11 cellular contexts compared by ENCODE assay signal in genomic region chr7:139726485-139726869, GRCh38. TPM values are rescaled to one million over a fixed set of nuclear protein-coding genes. Genes with fewer than 3 reads are reported as not detected.
DNase-seq lines count a peak whose midpoint lies in the region; ATAC-seq and TF ChIP-seq lines count a peak whose summit lies in the region.
"Had no signal": no experiment of that assay in that cellular context is flagged by ENCODE, and none has a peak within 500 bp of the region (broad histone marks: within the 10 kb centered on the region; RNA-seq: fewer than 3 reads in every experiment).

No MANE protein-coding gene starts in this region.

- H3K27me3 Mint-ChIP-seq in dendritic cell treated with granulocyte-macrophage colony-stimulating factor and Interleukin-4, amounts not matched to agents 40 ng/mL and 50 ng/mL, for 4 days = no peaks in the 10 kb centered on the region
- no peaks in the 10 kb centered on the region for H3K27me3 Mint-ChIP-seq in nephron progenitor cell (ENCODE audit: low read depth, poor library complexity)

- TF ChIP-seq POLR2A in NB4 (IDR thresholded peaks at IDR 0.05; ENCODE audit: extremely low read depth, insufficient read length) = no peak

- peak overlapping the region in 1 of 11 experiments; percentile 46; a peak in 1 of 22 replicates for H3K9ac ChIP-seq in BLaER1 treated with 17β-estradiol and CSF1 and Interleukin-3, amounts not matched to agents 10 nM and 100 nM

- H3K36me3 ChIP-seq in BLaER1 treated with 17β-estradiol and CSF1 and Interleukin-3, amounts not matched to agents 10 nM and 100 nM = peaks cover 13 to 62% (median 31%) of the 10 kb centered on the region in 11 experiments; a peak in 21 of 22 replicates

- H3K27me3 ChIP-seq in BLaER1 treated with 17β-estradiol and CSF1 and Interleukin-3, amounts not matched to agents 10 nM and 100 nM = no peaks in the 10 kb centered on the region

- H3K4me3 Mint-ChIP-seq in dendritic cell treated with granulocyte-macrophage colony-stimulating factor and Interleukin-4, amounts not matched to agents 40 ng/mL and 50 ng/mL, for 4 days = peak overlapping the region; percentile 27
- H3K4me3 Mint-ChIP-seq in nephron progenitor cell = no peak overlapping the region

- H3K4me2 ChIP-seq in BLaER1 treated with 17β-estradiol and CSF1 and Interleukin-3, amounts not matched to agents 10 nM and 100 nM = peak overlapping the region; percentile 40 to 70 (median 59)

- H3K4me1 ChIP-seq in BLaER1 treated with 17β-estradiol and CSF1 and Interleukin-3, amounts not matched to agents 10 nM and 100 nM = peaks cover 46 to 80% (median 61%) of the 10 kb centered on the region in 10 experiments

- TF ChIP-seq CTCF in NB4 (IDR thresholded peaks at IDR 0.05; ENCODE audit: low read depth, low read length) (no peak), nephron progenitor cell (IDR thresholded peaks at IDR 0.05) (no peak)

- intact Hi-C loops in dendritic cell treated with granulocyte-macrophage colony-stimulating factor and Interleukin-4, amounts not matched to agents 40 ng/mL and 50 ng/mL, for 4 days (cut with micrococcal nuclease) = loop anchor here (10.0 kb wide), 1 partner anchor 82 kb away; no protein-coding TSS in a partner anchor

- peaks cover 6% of the 10 kb centered on the region for H3K36me3 Mint-ChIP-seq in dendritic cell treated with granulocyte-macrophage colony-stimulating factor and Interleukin-4, amounts not matched to agents 40 ng/mL and 50 ng/mL, for 4 days (ENCODE audit: low read depth)
- peaks cover 52% of the 10 kb centered on the region for H3K36me3 Mint-ChIP-seq in nephron progenitor cell (ENCODE audit: low read depth)

- ATAC-seq in GM21381 (IDR thresholded peaks at IDR 0.05; ENCODE audit: unreplicated experiment) = no peak

- peaks cover 8 to 100% (median 47%) of the 10 kb centered on the region in 11 experiments for H4K20me1 ChIP-seq in BLaER1 treated with 17β-estradiol and CSF1 and Interleukin-3, amounts not matched to agents 10 nM and 100 nM

- H3K9me3 ChIP-seq in BLaER1 treated with 17β-estradiol and CSF1 and Interleukin-3, amounts not matched to agents 10 nM and 100 nM (replicated peaks in 1 of 11) = peaks cover 0 to 17% (median 7%) of the 10 kb centered on the region in 11 experiments; a peak in 8 of 22 replicates

- peaks cover 44% of the 10 kb centered on the region for H3K4me1 Mint-ChIP-seq in dendritic cell treated with granulocyte-macrophage colony-stimulating factor and Interleukin-4, amounts not matched to agents 40 ng/mL and 50 ng/mL, for 4 days (ENCODE audit: low read depth)
- H3K4me1 Mint-ChIP-seq in nephron progenitor cell = peaks cover 30% of the 10 kb centered on the region

- H3K27ac Mint-ChIP-seq in dendritic cell treated with granulocyte-macrophage colony-stimulating factor and Interleukin-4, amounts not matched to agents 40 ng/mL and 50 ng/mL, for 4 days = peak overlapping the region; percentile 77
- H3K27ac Mint-ChIP-seq in nephron progenitor cell = peak overlapping the region; percentile 6

- DNase-seq in NB4 (ENCODE audit: low read depth) = peak; percentile 61
- no peak for DNase-seq in nephron progenitor cell
- no peak for DNase-seq in NCI-H526 treated with DMSO at 0.1 percent for 48 hours (lab: John Stamatoyannopoulos, UW)
- no peak for DNase-seq in mesenteric fat pad (ENCODE audit: low spot score)
- no peak for DNase-seq in activated gamma-delta T cell treated with Interleukin-2 at 50 U/mL for 16 hours
- DNase-seq: central memory CD4-positive, alpha-beta T cell; NCI-H1417 treated with DMSO at 0.1 percent for 48 hours; T1000 had no signal

- no peaks in the 10 kb centered on the region for H3K9me3 Mint-ChIP-seq in dendritic cell treated with granulocyte-macrophage colony-stimulating factor and Interleukin-4, amounts not matched to agents 40 ng/mL and 50 ng/mL, for 4 days
- H3K9me3 Mint-ChIP-seq in nephron progenitor cell = peaks cover 19% of the 10 kb centered on the region

- H3K27ac ChIP-seq in BLaER1 treated with 17β-estradiol and CSF1 and Interleukin-3, amounts not matched to agents 10 nM and 100 nM = peak overlapping the region in 10 of 11 experiments; percentile 12 to 73 (median 38); a peak in 16 of 22 replicates

- H3K4me3 ChIP-seq in BLaER1 treated with 17β-estradiol and CSF1 and Interleukin-3, amounts not matched to agents 10 nM and 100 nM = no peak overlapping the region
- H3K4me3 ChIP-seq in NB4 (ENCODE audit: low read depth, low read length) = no peak overlapping the region

RNA-seq across cellular contexts. Expression of gene HIPK2, which starts 51.3 kb away (rescaled TPM):
- total RNA-seq in mesenteric fat pad = 217 TPM
